26 cellular contexts compared by ENCODE assay signal in the genomic region with DNA sequence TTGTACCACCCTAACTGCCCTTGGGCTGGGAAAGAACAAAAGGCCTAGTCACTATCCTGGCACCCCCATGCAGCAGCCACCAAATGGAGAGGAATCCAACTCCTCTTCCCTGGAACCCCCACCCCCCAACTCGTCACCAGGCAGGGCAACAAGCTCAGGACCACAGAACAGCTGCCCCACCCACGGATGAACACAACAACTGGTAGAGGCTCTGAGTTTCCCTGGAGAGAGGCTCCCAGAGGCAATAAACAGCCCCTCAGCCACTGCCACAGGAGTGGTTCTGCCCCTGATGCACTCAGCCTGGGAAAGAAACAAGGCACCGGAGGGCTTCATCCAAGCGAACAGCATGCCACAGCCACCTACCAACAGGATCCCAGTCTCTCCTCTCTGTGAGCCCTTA.
"Had no signal": no experiment of that assay in that cellular context is flagged by ENCODE, and none has a peak within 500 bp of the region (broad histone marks: within the 10 kb centered on the region; RNA-seq: fewer than 3 reads in every experiment).

No MANE protein-coding gene starts in this region.

- H3K27ac Mint-ChIP-seq: activated CD4-positive, alpha-beta memory T cell treated with anti-CD3 and anti-CD28 coated beads, Interleukin-2, amount 10 ng/mL, durations not matched to agents 7 days and 5 days; activated CD4-positive, alpha-beta T cell treated with anti-CD3 and anti-CD28 coated beads, Interleukin-2, amount 10 ng/mL, durations not matched to agents 7 days and 5 days; activated naive CD8-positive, alpha-beta T cell; activated T-cell treated with anti-CD3 and anti-CD28 coated beads, Interleukin-2, amount 50 U/mL, for 24 hours; activated T-cell treated with anti-CD3 and anti-CD28 coated beads, Interleukin-2, amount 50 U/mL, for 72 hours; dendritic cell treated with granulocyte-macrophage colony-stimulating factor and Interleukin-4, amounts not matched to agents 40 ng/mL and 50 ng/mL, for 4 days; endodermal cell; WTC11 had no signal

- H3K4me1 Mint-ChIP-seq: activated CD4-positive, alpha-beta memory T cell treated with anti-CD3 and anti-CD28 coated beads, Interleukin-2, amount 10 ng/mL, durations not matched to agents 7 days and 5 days; activated CD4-positive, alpha-beta T cell treated with anti-CD3 and anti-CD28 coated beads, Interleukin-2, amount 10 ng/mL, durations not matched to agents 7 days and 5 days; central memory CD8-positive, alpha-beta T cell; endodermal cell; WTC11 had no signal

- H3K9me3 Mint-ChIP-seq: endodermal cell had no signal

- H3K27me3 Mint-ChIP-seq: activated CD4-positive, alpha-beta memory T cell treated with anti-CD3 and anti-CD28 coated beads, Interleukin-2, amount 10 ng/mL, durations not matched to agents 7 days and 5 days; activated CD4-positive, alpha-beta T cell treated with anti-CD3 and anti-CD28 coated beads, Interleukin-2, amount 10 ng/mL, durations not matched to agents 7 days and 5 days; activated naive CD8-positive, alpha-beta T cell; activated T-cell treated with anti-CD3 and anti-CD28 coated beads, Interleukin-2, amount 50 U/mL, for 24 hours; central memory CD8-positive, alpha-beta T cell; dendritic cell treated with granulocyte-macrophage colony-stimulating factor and Interleukin-4, amounts not matched to agents 40 ng/mL and 50 ng/mL, for 4 days had no signal

- H3K4me3 Mint-ChIP-seq: activated CD4-positive, alpha-beta memory T cell treated with anti-CD3 and anti-CD28 coated beads, Interleukin-2, amount 10 ng/mL, durations not matched to agents 7 days and 5 days; activated CD4-positive, alpha-beta T cell treated with anti-CD3 and anti-CD28 coated beads, Interleukin-2, amount 10 ng/mL, durations not matched to agents 7 days and 5 days; activated naive CD8-positive, alpha-beta T cell; activated T-cell treated with anti-CD3 and anti-CD28 coated beads, Interleukin-2, amount 50 U/mL, for 24 hours; activated T-cell treated with anti-CD3 and anti-CD28 coated beads, Interleukin-2, amount 50 U/mL, for 72 hours; central memory CD8-positive, alpha-beta T cell; dendritic cell treated with granulocyte-macrophage colony-stimulating factor and Interleukin-4, amounts not matched to agents 40 ng/mL and 50 ng/mL, for 4 days; endodermal cell; WTC11 had no signal

- DNase-seq: activated CD4-positive, alpha-beta memory T cell treated with anti-CD3 and anti-CD28 coated beads, Interleukin-2, amount 10 ng/mL, durations not matched to agents 7 days and 5 days; activated CD4-positive, alpha-beta T cell treated with anti-CD3 and anti-CD28 coated beads for 1 hour; activated CD4-positive, alpha-beta T cell treated with anti-CD3 and anti-CD28 coated beads for 4 hours; activated CD4-positive, alpha-beta T cell treated with anti-CD3 and anti-CD28 coated beads, Interleukin-2, amount 10 ng/mL, durations not matched to agents 7 days and 5 days; activated CD4-positive, alpha-beta T cell treated with anti-CD3 and anti-CD28 coated beads, Interleukin-2, amount 50 U/mL, for 4 hours; activated CD8-positive, alpha-beta memory T cell treated with anti-CD3 and anti-CD28 coated beads, Interleukin-2, amount 50 U/mL, for 48 hours; activated gamma-delta T cell; activated naive CD4-positive, alpha-beta T cell treated with anti-CD3 and anti-CD28 coated beads, Interleukin-2, amount 50 U/mL, for 16 hours; activated naive CD4-positive, alpha-beta T cell treated with Interleukin-2 at 50 U/mL for 16 hours; activated T-cell treated with anti-CD3 and anti-CD28 coated beads for 4 hours; activated T-cell treated with anti-CD3 and anti-CD28 coated beads, Interleukin-2, amount 50 U/mL, for 24 hours; activated T-cell treated with anti-CD3 and anti-CD28 coated beads, Interleukin-2, amount 50 U/mL, for 72 hours; amniotic stem cell; anterior cingulate cortex; brain microvascular endothelial cell; dorsolateral prefrontal cortex; effector memory CD4-positive, alpha-beta T cell; endodermal cell; foreskin fibroblast; gastrocnemius medialis; T-helper 2 cell had no signal

- H3K4me3 ChIP-seq: coronary artery, dorsolateral prefrontal cortex, gastrocnemius medialis had no signal

- H3K36me3 Mint-ChIP-seq: activated naive CD8-positive, alpha-beta T cell; WTC11 had no signal
